1 cellular context compared by ENCODE assay signal in genomic region chr10:14601872-14602725, GRCh38.
A peak's percentile ranks its signal among the peaks of the same experiment; 100 is the strongest.
TF ChIP-seq lines count a peak whose summit lies in the region.

No MANE protein-coding gene starts in this region.

TF ChIP-seq in GM12878, 131 proteins besides CTCF, POLR2A, EP300 and RAD21 (continued from another document):
- TF ChIP-seq WRNIP1 (IDR thresholded peaks at IDR 0.05; ENCODE audit: borderline replicate concordance, low read depth, low read length), result 0 out of 2 replicates have a peak, but pooled peaks have one; percentile 83
- TF ChIP-seq HSF1 (IDR thresholded peaks at IDR 0.05; ENCODE audit: low read depth, low read length), result no peak
- peak; percentile 43; the same call in 1 of the 2 replicates for TF ChIP-seq JUND (IDR thresholded peaks at IDR 0.05; ENCODE audit: low read depth, low read length)
- peak; percentile 72 to 73; a peak in 3 of 4 replicates for TF ChIP-seq BHLHE40 (IDR thresholded peaks at IDR 0.05; ENCODE audit: borderline replicate concordance in 1 of 2, low read depth in 2 of 2, low read length in 1 of 2)
- peak; percentile 91; the same call in 1 of the 2 replicates for TF ChIP-seq CHD1 (IDR thresholded peaks at IDR 0.05; ENCODE audit: low read depth, low read length)
- 0 out of 4 replicates have a peak, but pooled peaks of 1 of the 2 experiments have one; percentile 51 for TF ChIP-seq SRF (IDR thresholded peaks at IDR 0.05; ENCODE audit: low read depth in 2 of 2, low read length in 2 of 2)
- TF ChIP-seq MXI1 (IDR thresholded peaks at IDR 0.05; ENCODE audit: low read depth, low read length), result peak; percentile 94
TF ChIP-seq in GM12878: peak in this region for 56.
